ENCODE assay signal across 1 cellular context in the genomic region with DNA sequence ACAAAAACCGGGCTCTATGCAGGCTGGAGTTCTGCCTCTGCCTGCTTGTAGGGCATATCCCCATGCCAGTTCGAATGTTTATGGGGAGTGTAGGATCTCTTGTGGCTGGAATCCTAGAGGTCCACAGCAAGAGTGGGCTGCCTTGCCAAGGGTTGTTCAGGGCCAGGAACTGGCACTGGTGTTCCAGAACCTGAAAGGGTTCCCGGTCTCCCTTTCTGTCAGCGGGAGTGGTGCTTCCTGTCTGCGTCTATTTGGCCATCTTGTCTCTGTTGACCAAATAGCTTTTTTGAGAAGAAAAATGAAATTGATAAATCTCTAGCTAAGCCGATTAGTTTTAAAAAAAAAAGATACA.
TF ChIP-seq lines count a peak whose summit lies in the region.

No MANE protein-coding gene starts in this region.

TF ChIP-seq in GM23338, 12 proteins besides CTCF, POLR2A, EP300 and RAD21 (continued from another document):
- TF ChIP-seq, protein P1, sequence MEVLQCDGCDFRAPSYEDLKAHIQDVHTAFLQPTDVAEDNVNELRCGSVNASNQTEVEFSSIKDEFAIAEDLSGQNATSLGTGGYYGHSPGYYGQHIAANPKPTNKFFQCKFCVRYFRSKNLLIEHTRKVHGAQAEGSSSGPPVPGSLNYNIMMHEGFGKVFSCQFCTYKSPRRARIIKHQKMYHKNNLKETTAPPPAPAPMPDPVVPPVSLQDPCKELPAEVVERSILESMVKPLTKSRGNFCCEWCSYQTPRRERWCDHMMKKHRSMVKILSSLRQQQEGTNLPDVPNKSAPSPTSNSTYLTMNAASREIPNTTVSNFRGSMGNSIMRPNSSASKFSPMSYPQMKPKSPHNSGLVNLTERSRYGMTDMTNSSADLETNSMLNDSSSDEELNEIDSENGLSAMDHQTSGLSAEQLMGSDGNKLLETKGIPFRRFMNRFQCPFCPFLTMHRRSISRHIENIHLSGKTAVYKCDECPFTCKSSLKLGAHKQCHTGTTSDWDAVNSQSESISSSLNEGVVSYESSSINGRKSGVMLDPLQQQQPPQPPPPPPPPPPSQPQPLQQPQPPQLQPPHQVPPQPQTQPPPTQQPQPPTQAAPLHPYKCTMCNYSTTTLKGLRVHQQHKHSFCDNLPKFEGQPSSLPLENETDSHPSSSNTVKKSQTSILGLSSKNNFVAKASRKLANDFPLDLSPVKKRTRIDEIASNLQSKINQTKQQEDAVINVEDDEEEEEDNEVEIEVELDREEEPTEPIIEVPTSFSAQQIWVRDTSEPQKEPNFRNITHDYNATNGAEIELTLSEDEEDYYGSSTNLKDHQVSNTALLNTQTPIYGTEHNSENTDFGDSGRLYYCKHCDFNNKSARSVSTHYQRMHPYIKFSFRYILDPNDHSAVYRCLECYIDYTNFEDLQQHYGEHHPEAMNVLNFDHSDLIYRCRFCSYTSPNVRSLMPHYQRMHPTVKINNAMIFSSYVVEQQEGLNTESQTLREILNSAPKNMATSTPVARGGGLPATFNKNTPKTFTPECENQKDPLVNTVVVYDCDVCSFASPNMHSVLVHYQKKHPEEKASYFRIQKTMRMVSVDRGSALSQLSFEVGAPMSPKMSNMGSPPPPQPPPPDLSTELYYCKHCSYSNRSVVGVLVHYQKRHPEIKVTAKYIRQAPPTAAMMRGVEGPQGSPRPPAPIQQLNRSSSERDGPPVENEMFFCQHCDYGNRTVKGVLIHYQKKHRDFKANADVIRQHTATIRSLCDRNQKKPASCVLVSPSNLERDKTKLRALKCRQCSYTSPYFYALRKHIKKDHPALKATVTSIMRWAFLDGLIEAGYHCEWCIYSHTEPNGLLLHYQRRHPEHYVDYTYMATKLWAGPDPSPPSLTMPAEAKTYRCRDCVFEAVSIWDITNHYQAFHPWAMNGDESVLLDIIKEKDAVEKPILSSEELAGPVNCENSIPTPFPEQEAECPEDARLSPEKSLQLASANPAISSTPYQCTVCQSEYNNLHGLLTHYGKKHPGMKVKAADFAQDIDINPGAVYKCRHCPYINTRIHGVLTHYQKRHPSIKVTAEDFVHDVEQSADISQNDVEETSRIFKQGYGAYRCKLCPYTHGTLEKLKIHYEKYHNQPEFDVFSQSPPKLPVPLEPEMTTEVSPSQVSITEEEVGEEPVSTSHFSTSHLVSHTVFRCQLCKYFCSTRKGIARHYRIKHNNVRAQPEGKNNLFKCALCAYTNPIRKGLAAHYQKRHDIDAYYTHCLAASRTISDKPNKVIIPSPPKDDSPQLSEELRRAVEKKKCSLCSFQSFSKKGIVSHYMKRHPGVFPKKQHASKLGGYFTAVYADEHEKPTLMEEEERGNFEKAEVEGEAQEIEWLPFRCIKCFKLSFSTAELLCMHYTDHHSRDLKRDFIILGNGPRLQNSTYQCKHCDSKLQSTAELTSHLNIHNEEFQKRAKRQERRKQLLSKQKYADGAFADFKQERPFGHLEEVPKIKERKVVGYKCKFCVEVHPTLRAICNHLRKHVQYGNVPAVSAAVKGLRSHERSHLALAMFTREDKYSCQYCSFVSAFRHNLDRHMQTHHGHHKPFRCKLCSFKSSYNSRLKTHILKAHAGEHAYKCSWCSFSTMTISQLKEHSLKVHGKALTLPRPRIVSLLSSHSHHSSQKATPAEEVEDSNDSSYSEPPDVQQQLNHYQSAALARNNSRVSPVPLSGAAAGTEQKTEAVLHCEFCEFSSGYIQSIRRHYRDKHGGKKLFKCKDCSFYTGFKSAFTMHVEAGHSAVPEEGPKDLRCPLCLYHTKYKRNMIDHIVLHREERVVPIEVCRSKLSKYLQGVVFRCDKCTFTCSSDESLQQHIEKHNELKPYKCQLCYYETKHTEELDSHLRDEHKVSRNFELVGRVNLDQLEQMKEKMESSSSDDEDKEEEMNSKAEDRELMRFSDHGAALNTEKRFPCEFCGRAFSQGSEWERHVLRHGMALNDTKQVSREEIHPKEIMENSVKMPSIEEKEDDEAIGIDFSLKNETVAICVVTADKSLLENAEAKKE (CRISPR knock-in tag; IDR thresholded peaks at IDR 0.05) = no peak
- TF ChIP-seq STAT1 (IDR thresholded peaks at IDR 0.05; ENCODE audit: unreplicated experiment) (no peak), POLR2AphosphoS5 (IDR thresholded peaks at IDR 0.05; ENCODE audit: low read depth) (no peak), EZH2 (IDR thresholded peaks at IDR 0.05; ENCODE audit: low read depth, unreplicated experiment) (no peak)
- TF ChIP-seq, protein P2, sequence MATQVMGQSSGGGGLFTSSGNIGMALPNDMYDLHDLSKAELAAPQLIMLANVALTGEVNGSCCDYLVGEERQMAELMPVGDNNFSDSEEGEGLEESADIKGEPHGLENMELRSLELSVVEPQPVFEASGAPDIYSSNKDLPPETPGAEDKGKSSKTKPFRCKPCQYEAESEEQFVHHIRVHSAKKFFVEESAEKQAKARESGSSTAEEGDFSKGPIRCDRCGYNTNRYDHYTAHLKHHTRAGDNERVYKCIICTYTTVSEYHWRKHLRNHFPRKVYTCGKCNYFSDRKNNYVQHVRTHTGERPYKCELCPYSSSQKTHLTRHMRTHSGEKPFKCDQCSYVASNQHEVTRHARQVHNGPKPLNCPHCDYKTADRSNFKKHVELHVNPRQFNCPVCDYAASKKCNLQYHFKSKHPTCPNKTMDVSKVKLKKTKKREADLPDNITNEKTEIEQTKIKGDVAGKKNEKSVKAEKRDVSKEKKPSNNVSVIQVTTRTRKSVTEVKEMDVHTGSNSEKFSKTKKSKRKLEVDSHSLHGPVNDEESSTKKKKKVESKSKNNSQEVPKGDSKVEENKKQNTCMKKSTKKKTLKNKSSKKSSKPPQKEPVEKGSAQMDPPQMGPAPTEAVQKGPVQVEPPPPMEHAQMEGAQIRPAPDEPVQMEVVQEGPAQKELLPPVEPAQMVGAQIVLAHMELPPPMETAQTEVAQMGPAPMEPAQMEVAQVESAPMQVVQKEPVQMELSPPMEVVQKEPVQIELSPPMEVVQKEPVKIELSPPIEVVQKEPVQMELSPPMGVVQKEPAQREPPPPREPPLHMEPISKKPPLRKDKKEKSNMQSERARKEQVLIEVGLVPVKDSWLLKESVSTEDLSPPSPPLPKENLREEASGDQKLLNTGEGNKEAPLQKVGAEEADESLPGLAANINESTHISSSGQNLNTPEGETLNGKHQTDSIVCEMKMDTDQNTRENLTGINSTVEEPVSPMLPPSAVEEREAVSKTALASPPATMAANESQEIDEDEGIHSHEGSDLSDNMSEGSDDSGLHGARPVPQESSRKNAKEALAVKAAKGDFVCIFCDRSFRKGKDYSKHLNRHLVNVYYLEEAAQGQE (IDR thresholded peaks at IDR 0.05; ENCODE audit: unreplicated experiment) = no peak
